8 cellular contexts compared by ENCODE assay signal in the genomic region with DNA sequence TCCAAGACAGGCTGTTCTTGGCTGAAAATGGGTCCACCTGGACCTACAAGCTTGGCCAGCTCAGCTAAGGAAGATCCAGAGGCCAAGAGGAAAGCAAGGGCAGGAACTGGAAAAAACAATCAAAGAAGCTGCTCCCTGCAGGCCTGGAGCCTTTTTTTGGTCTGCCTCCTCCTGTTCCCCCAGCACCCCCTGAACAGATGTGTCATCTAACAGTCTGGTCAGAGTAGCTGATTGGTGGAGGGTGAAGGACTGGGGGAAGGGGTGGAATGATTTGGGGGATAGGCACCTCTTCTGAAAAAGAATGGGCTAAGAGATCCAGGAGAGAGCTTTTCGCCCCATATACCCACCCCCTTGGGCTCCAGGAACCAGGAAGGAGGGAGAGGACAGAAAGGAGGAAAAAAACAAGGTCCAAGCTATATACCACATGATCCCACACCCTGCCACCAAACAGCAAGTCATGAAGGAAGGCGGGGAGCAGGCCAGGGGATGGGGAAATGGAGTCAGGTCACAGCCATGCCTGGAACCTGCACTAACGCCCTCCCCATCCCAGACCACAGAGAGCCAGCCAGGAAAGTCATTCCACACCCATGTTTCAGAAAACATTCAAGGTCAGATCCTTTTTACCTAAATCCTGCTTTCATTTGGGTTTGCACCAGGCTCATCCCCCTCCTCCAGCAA. TPM values are rescaled to one million over a fixed set of nuclear protein-coding genes. Genes with fewer than 3 reads are reported as not detected.
DNase-seq lines count a peak whose midpoint lies in the region; ATAC-seq and TF ChIP-seq lines count a peak whose summit lies in the region.

No MANE protein-coding gene starts in this region.

- CTCF ChIA-PET in mammary epithelial cell (lab: Charles Lee; ENCODE audit: low non-redundant PET): interaction anchor here (0.6 kb wide), 2 partner anchors 46 to 47 kb away, joined by 3 to 4 read pairs; no protein-coding TSS in a partner anchor

- no peak overlapping the region for H3K27ac Mint-ChIP-seq in memory B cell

- H3K27me3 Mint-ChIP-seq in memory B cell: no peaks in the 10 kb centered on the region

- H3K79me2 ChIP-seq in mammary epithelial cell (ENCODE audit: insufficient read depth, low read length): peaks cover 70% of the 10 kb centered on the region

- H3K9ac ChIP-seq in mammary epithelial cell (ENCODE audit: insufficient read depth, low read length): peak overlapping the region; percentile 91

- dilution Hi-C loops in mammary epithelial cell (cut with HindIII; ENCODE audit: low sequenced_read_pairs): no loop called here

- TF ChIP-seq POLR2A in uterus (IDR thresholded peaks at IDR 0.05): no peak

- in situ Hi-C loops in mammary epithelial cell (cut with MboI; ENCODE audit: low sequenced_read_pairs in 2 of 2): no loop called here

- H3K4me3 Mint-ChIP-seq in memory B cell: peak overlapping the region; percentile 30

- 87% methylated on average over 3 of the region's 3 CpGs for WGBS in mammary epithelial cell (ENCODE audit: low coverage, missing lambda C conversion rate)

- no peak for TF ChIP-seq CTCF in mammary epithelial cell (conservative IDR thresholded peaks at IDR 0.05 in 1 of 2, IDR thresholded peaks at IDR 0.05 in 1 of 2; ENCODE audit: extremely low read depth in 1 of 2, insufficient read depth in 1 of 2, low read depth in 1 of 2, low read length in 2 of 2)
- no peak for TF ChIP-seq CTCF in uterus (IDR thresholded peaks at IDR 0.05)

- H4K20me1 ChIP-seq in mammary epithelial cell (ENCODE audit: insufficient read depth, low read length): no peaks in the 10 kb centered on the region

- peak; percentile 10 for DNase-seq in cardiac septum (ENCODE audit: low spot score)
- no peak for DNase-seq in left cardiac atrium
- no peak for DNase-seq in mammary epithelial cell
- no peak for DNase-seq in memory B cell (ENCODE audit: low spot score in 2 of 2)
- no peak for DNase-seq in uterus
- DNase-seq in SKM-1 treated with dmso at 0.1 percent for 144 hours (lab: John Stamatoyannopoulos, UW; ENCODE audit: unreplicated experiment): no peak
- DNase-seq in SIG-M5 (lab: John Stamatoyannopoulos, UW): no peak
- DNase-seq in iPS-NIHi11 (ENCODE audit: low spot score): no peak

- peak overlapping the region; percentile 72 to 86 (median 79) for H3K4me3 ChIP-seq in mammary epithelial cell (replicated peaks in 1 of 3; ENCODE audit: insufficient read depth in 1 of 3, low read depth in 2 of 3, low read length in 3 of 3)
- H3K4me3 ChIP-seq in uterus: peak overlapping the region; percentile 58 to 96

- H3K4me1 ChIP-seq in mammary epithelial cell (ENCODE audit: insufficient read depth, low read length): peaks cover 22% of the 10 kb centered on the region
- H3K4me1 ChIP-seq in uterus: peaks cover 4 to 13% of the 10 kb centered on the region in 2 donors

- no TSS peak for BruUV-seq in mammary epithelial cell (replicated peaks; lab: Mats Ljungman, UMichigan)

- no peaks in the 10 kb centered on the region for H3K36me3 Mint-ChIP-seq in memory B cell

- intact Hi-C loops in cardiac septum (cut with DNase I) (loop anchor here (2.0 to 5.0 kb wide), 2 partner anchors 40 to 122 kb away; a partner anchor contains a TSS), left cardiac atrium (cut with DNase I) (no loop called here), mammary epithelial cell (cut with micrococcal nuclease) (loop anchor here (1.0 to 5.0 kb wide), 2 partner anchors 21 to 122 kb away; a partner anchor contains a TSS), uterus (cut with DNase I; ENCODE audit: low total_unique reads) (no loop called here)

- peak overlapping the region; percentile 97 for H2AFZ ChIP-seq in mammary epithelial cell (ENCODE audit: low read depth, low read length)

- H3K4me1 Mint-ChIP-seq in memory B cell: peaks cover 9% of the 10 kb centered on the region

- H3K27ac ChIP-seq in mammary epithelial cell (ENCODE audit: insufficient read depth, low read depth, low read length) (peak overlapping the region; percentile 80), uterus (peak overlapping the region; percentile 89 to 96)

- no peaks in the 10 kb centered on the region for H3K9me3 Mint-ChIP-seq in memory B cell

- peak overlapping the region; percentile 87 for H3K4me2 ChIP-seq in mammary epithelial cell (ENCODE audit: insufficient read depth, low read depth, low read length)

- H3K9me3 ChIP-seq in mammary epithelial cell (replicated peaks; ENCODE audit: insufficient read depth, low read length) (no peaks in the 10 kb centered on the region), uterus (no peaks in the 10 kb centered on the region)

- H3K27me3 ChIP-seq in mammary epithelial cell (ENCODE audit: insufficient read depth, low read length) (no peaks in the 10 kb centered on the region), uterus (no peaks in the 10 kb centered on the region)

- ATAC-seq in left cardiac atrium: no peak
- no peak for ATAC-seq in memory B cell (ENCODE audit: low read depth)

- no peaks in the 10 kb centered on the region for H3K36me3 ChIP-seq in mammary epithelial cell (ENCODE audit: insufficient read depth, low read length)
- H3K36me3 ChIP-seq in uterus: no peaks in the 10 kb centered on the region

RNA-seq across cellular contexts. Expression of a gene that starts 2.0 kb away (rescaled TPM):
- 38.1 TPM for total RNA-seq in cardiac septum
- 10 to 100 TPM; 21.7 to 31.8 TPM for total RNA-seq in left cardiac atrium
- total RNA-seq in mammary epithelial cell: 10 to 100 TPM; 36.0 to 39.7 TPM
- polyA plus RNA-seq in mammary epithelial cell: 24.8 TPM
- polyA minus RNA-seq in mammary epithelial cell: 71.9 TPM
- total RNA-seq in uterus: 10 to 100 TPM; 22.4 to 45.7 (median 31.7) TPM

RNA-seq across cellular contexts. Expression of a gene that starts 39.2 kb away (rescaled TPM):
- total RNA-seq in cardiac septum (13.3 TPM), left cardiac atrium (10 to 100 TPM in 1 of 2 donors, 1 to 10 TPM in 1; 9.0 to 10.5 TPM), mammary epithelial cell (10 to 100 TPM; 12.0 to 16.8 TPM), uterus (10 to 100 TPM in 2 of 4 donors, 1 to 10 TPM in 2; 2.1 to 16.0 (median 10.6) TPM)
- 9.2 TPM for polyA plus RNA-seq in mammary epithelial cell
- polyA minus RNA-seq in mammary epithelial cell: 14.9 TPM

Comparison
In these comparisons a context has a peak if more than half of its experiments do, and no peak if none do; other contexts are left out.
1. intact Hi-C loops: an anchor here in cardiac septum (2.0 to 5.0 kb wide) and mammary epithelial cell (1.0 to 5.0 kb wide); none called in left cardiac atrium and uterus.